31 cellular contexts compared by ENCODE assay signal in the genomic region with DNA sequence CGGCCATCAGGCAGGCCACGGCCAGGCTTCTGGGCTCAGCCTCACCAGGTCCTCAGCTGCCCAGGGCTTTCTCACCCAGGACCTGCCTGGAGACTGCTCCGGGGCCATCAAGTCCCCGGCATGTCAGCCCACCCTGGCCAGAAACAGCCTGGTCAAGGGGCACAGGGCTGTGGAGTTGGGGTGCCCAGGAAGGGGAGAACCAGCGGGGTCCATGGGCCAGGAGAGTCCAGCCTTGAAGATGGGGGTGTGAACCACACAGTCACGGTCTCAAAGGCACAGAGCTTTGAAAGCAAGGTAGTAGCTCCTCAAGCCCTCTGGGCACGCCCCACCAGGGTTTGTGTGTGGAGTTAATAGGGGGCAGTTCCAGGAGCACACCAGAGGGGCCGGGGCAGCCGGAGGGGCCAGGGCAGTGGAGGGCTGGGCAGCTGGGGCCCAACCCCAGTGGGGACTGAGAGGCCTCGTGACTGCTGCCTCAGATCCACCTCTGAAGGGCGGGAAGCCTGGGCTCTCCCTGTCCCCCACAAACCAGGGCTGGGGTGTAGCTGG. TPM values are rescaled to one million over a fixed set of nuclear protein-coding genes. Genes with fewer than 3 reads are reported as not detected.
DNase-seq lines count a peak whose midpoint lies in the region; ATAC-seq and TF ChIP-seq lines count a peak whose summit lies in the region.
"Had no signal": no experiment of that assay in that cellular context is flagged by ENCODE, and none has a peak within 500 bp of the region (broad histone marks: within the 10 kb centered on the region; RNA-seq: fewer than 3 reads in every experiment).

No MANE protein-coding gene starts in this region.

- no peaks in the 10 kb centered on the region for H3K36me3 Mint-ChIP-seq in endodermal cell (ENCODE audit: low read depth)
- H3K36me3 Mint-ChIP-seq: activated CD4-positive, alpha-beta memory T cell treated with anti-CD3 and anti-CD28 coated beads for 36 hours had no signal

- no peak overlapping the region for H3K23ac ChIP-seq in neuronal stem cell (ENCODE audit: low read depth, low read length, poor library complexity)

- H3K27me3 ChIP-seq in endodermal cell (ENCODE audit: control insufficient read depth, insufficient read depth, low read length, poor library complexity, severe bottlenecking): peaks cover 10% of the 10 kb centered on the region
- H3K27me3 ChIP-seq in neuronal stem cell (ENCODE audit: control insufficient read depth in 3 of 3, insufficient read depth in 3 of 3, low read depth in 1 of 3, low read length in 3 of 3): peaks cover 0 to 24% (median 2%) of the 10 kb centered on the region in 3 experiments
- no peaks in the 10 kb centered on the region for H3K27me3 ChIP-seq in aorta (ENCODE audit: control insufficient read depth in 1 of 2, insufficient read depth in 2 of 2, low read length in 1 of 2)

- H3K9me3 ChIP-seq in endodermal cell (ENCODE audit: control insufficient read depth, low read length): peaks cover 11% of the 10 kb centered on the region
- no peaks in the 10 kb centered on the region for H3K9me3 ChIP-seq in neuronal stem cell (replicated peaks in 1 of 2; ENCODE audit: control insufficient read depth in 2 of 2, insufficient read depth in 1 of 2, low read depth in 1 of 2, low read length in 2 of 2)
- peaks cover 3% of the 10 kb centered on the region for H3K9me3 ChIP-seq in aorta (ENCODE audit: control insufficient read depth, low read length)
- H3K9me3 ChIP-seq: breast epithelium, Caco-2, HAP-1, upper lobe of left lung had no signal

- peak overlapping the region; percentile 71 for H3K18ac ChIP-seq in neuronal stem cell (ENCODE audit: low read length)

- WGBS in endodermal cell (ENCODE audit: insufficient coverage in 1 of 2, insufficient read length in 1 of 2), 2 experiments: 89 to 90% methylated on average over 5 to 11 of the region's 11 CpGs
- WGBS in neuronal stem cell (ENCODE audit: extremely low coverage in 2 of 2, insufficient read length in 2 of 2, insufficient replicate concordance in 1 of 2), 2 donors: no CpG with 5 or more reads among the region's 11 CpGs
- 75 to 85% methylated on average over 10 to 11 of the region's 11 CpGs for WGBS in aorta, 2 donors

- H4K91ac ChIP-seq in neuronal stem cell (ENCODE audit: low read depth, low read length, poor library complexity): no peak overlapping the region

- H3K79me1 ChIP-seq in neuronal stem cell (ENCODE audit: low read depth, low read length): no peaks in the 10 kb centered on the region

- DNase-seq in cardiac septum (ENCODE audit: low spot score) (peak; percentile 63), Right ventricle myocardium inferior (ENCODE audit: missing footprints) (no peak), endodermal cell (peak; percentile 38), neuronal stem cell (ENCODE audit: low spot score) (no peak), aorta (peak; percentile 34 to 53), OCI-M1 (lab: John Stamatoyannopoulos, UW) (no peak)
- DNase-seq: activated CD4-positive, alpha-beta memory T cell treated with anti-CD3 and anti-CD28 coated beads for 36 hours; amygdala; effector memory CD8-positive, alpha-beta T cell; mesendoderm; NCI-H1092 treated with DMSO at 0.1 percent for 48 hours; NCI-H2029; NCI-H226; NCI-H748 treated with DMSO at 0.1 percent for 48 hours; retina; stimulated activated CD4-positive, alpha-beta T cell treated with anti-CD3 and anti-CD28 coated beads, Interleukin-2, amount 100 ng/mL, for 48 hours had no signal

- H3K27ac ChIP-seq in endodermal cell (ENCODE audit: low read depth, low read length) (no peak overlapping the region), neuronal stem cell (replicated peaks; ENCODE audit: low read length) (no peak overlapping the region), aorta (ENCODE audit: low read depth in 1 of 2, low read length in 2 of 2) (no peak overlapping the region)
- H3K27ac ChIP-seq: breast epithelium, C4-2B, upper lobe of left lung had no signal

- H3K4me1 Mint-ChIP-seq in endodermal cell: peaks cover 3% of the 10 kb centered on the region

- peak overlapping the region; percentile 42 for H3K14ac ChIP-seq in neuronal stem cell (ENCODE audit: low read length)

- no peak overlapping the region for H2BK12ac ChIP-seq in neuronal stem cell (ENCODE audit: low read length)

- H3K36me3 ChIP-seq in endodermal cell (ENCODE audit: control insufficient read depth, insufficient read depth, low read length): no peaks in the 10 kb centered on the region
- no peaks in the 10 kb centered on the region for H3K36me3 ChIP-seq in neuronal stem cell (replicated peaks in 1 of 2; ENCODE audit: control insufficient read depth in 2 of 2, insufficient read depth in 2 of 2, low read length in 2 of 2)
- H3K36me3 ChIP-seq in aorta (ENCODE audit: control insufficient read depth in 1 of 2, insufficient read depth in 2 of 2, low read length in 1 of 2): no peaks in the 10 kb centered on the region
- H3K36me3 ChIP-seq: breast epithelium, HAP-1, upper lobe of left lung had no signal

- no peak overlapping the region for H2BK5ac ChIP-seq in neuronal stem cell (ENCODE audit: low read length)

- H2AFZ ChIP-seq in neuronal stem cell (ENCODE audit: low read length): no peak overlapping the region

- no peak overlapping the region for H3K4me3 Mint-ChIP-seq in endodermal cell
- H3K4me3 Mint-ChIP-seq: activated CD4-positive, alpha-beta memory T cell treated with anti-CD3 and anti-CD28 coated beads for 36 hours; effector memory CD8-positive, alpha-beta T cell had no signal

- ATAC-seq in Right ventricle myocardium inferior: no peak
- no peak for ATAC-seq in aorta (ENCODE audit: low FRiP score)
- ATAC-seq in GM18868 (IDR thresholded peaks at IDR 0.05; ENCODE audit: unreplicated experiment): no peak
- ATAC-seq: activated CD4-positive, CD25-positive, alpha-beta regulatory T cell treated with anti-CD3 and anti-CD28 coated beads, Interleukin-2, amount 50 U/mL, for 24 hours; effector memory CD8-positive, alpha-beta T cell; K562 had no signal

- H2AK5ac ChIP-seq in neuronal stem cell (ENCODE audit: low read depth, low read length): peak overlapping the region; percentile 73

- H3K4ac ChIP-seq in neuronal stem cell (ENCODE audit: low read length): no peak overlapping the region

- H4K8ac ChIP-seq in neuronal stem cell (ENCODE audit: low read depth, low read length): no peak overlapping the region

- peaks cover 7% of the 10 kb centered on the region for H3K4me1 ChIP-seq in endodermal cell (ENCODE audit: control insufficient read depth, insufficient read depth, low read length)
- H3K4me1 ChIP-seq in neuronal stem cell (ENCODE audit: control insufficient read depth in 2 of 2, insufficient read depth in 1 of 2, low read depth in 1 of 2, low read length in 2 of 2): peaks cover 17 to 20% of the 10 kb centered on the region in 2 donors
- H3K4me1 ChIP-seq in aorta (ENCODE audit: control insufficient read depth in 1 of 2, insufficient read depth in 2 of 2, low read length in 2 of 2): no peaks in the 10 kb centered on the region
- H3K4me1 ChIP-seq: breast epithelium, HAP-1 had no signal

- no peak overlapping the region for H3K9ac ChIP-seq in endodermal cell (ENCODE audit: extremely low read depth, low read length, poor library complexity, severe bottlenecking)
- H3K9ac ChIP-seq in neuronal stem cell (ENCODE audit: low read depth, low read length, poor library complexity): no peak overlapping the region

- H2BK120ac ChIP-seq in neuronal stem cell (ENCODE audit: low read depth, low read length): no peak overlapping the region

- no peaks in the 10 kb centered on the region for H3K9me3 Mint-ChIP-seq in endodermal cell
- H3K9me3 Mint-ChIP-seq: activated CD4-positive, alpha-beta memory T cell treated with anti-CD3 and anti-CD28 coated beads for 36 hours; effector memory CD8-positive, alpha-beta T cell had no signal

- H3K27me3 Mint-ChIP-seq in endodermal cell (ENCODE audit: insufficient read depth): peaks cover 6% of the 10 kb centered on the region

- intact Hi-C loops in cardiac septum (cut with DNase I): loop anchor here (10.0 kb wide), 1 partner anchor 320 kb away; no protein-coding TSS in a partner anchor
- intact Hi-C loops in Right ventricle myocardium inferior (cut with DNase I): loop anchor here (10.0 kb wide), 1 partner anchor 170 kb away; no protein-coding TSS in a partner anchor
- intact Hi-C loops in aorta (cut with DNase I): loop anchor here (5.0 kb wide), 2 partner anchors 123 to 178 kb away; no protein-coding TSS in a partner anchor

- H3K4me3 ChIP-seq in endodermal cell (ENCODE audit: low read length): no peak overlapping the region
- H3K4me3 ChIP-seq in neuronal stem cell (ENCODE audit: low read length in 2 of 2): no peak overlapping the region
- no peak overlapping the region for H3K4me3 ChIP-seq in aorta (ENCODE audit: low read length in 2 of 2)
- H3K4me3 ChIP-seq: breast epithelium, HAP-1, K562, upper lobe of left lung had no signal

- H3K27ac Mint-ChIP-seq in endodermal cell: no peak overlapping the region
- H3K27ac Mint-ChIP-seq: activated CD4-positive, alpha-beta memory T cell treated with anti-CD3 and anti-CD28 coated beads for 36 hours; effector memory CD8-positive, alpha-beta T cell had no signal

- H3K4me2 ChIP-seq in neuronal stem cell (ENCODE audit: insufficient read depth, low read length, poor library complexity, severe bottlenecking): no peak overlapping the region

- TF ChIP-seq CTCF in endodermal cell (conservative IDR thresholded peaks at IDR 0.05): no peak

- peak overlapping the region; percentile 64 for H2BK15ac ChIP-seq in neuronal stem cell (ENCODE audit: low read length)

RNA-seq across cellular contexts. Expression of a gene that starts 48.0 kb away (rescaled TPM):
- total RNA-seq in cardiac septum (not detected), Right ventricle myocardium inferior (not detected), endodermal cell (not detected), aorta (not detected)
- polyA plus RNA-seq in endodermal cell (2013, experiment 1 of 2): 1.2 TPM
- 0.46 TPM for polyA plus RNA-seq in endodermal cell (2013, experiment 2 of 2)
- polyA plus RNA-seq in neuronal stem cell (2013, experiment 1 of 2): not detected
- not detected for polyA plus RNA-seq in neuronal stem cell (2013, experiment 2 of 2)
- not detected for polyA plus RNA-seq in aorta
- total RNA-seq: activated CD4-positive, alpha-beta memory T cell treated with anti-CD3 and anti-CD28 coated beads for 36 hours; breast epithelium; fibroblast of villous mesenchyme; HT1080; K562; kidney epithelial cell; M059J; omental fat pad; upper lobe of left lung had no signal
- polyA plus RNA-seq: AG04450, esophagus, K562 had no signal

Comparison
In these comparisons a context has a peak if more than half of its experiments do, and no peak if none do; other contexts are left out.
1. DNase-seq: peak in cardiac septum (single experiment), endodermal cell (single experiment) and aorta (2 of 2); none in Right ventricle myocardium inferior (single experiment), neuronal stem cell (single experiment) and OCI-M1 (single experiment).